8 cellular contexts compared by ENCODE assay signal in genomic region chr2:8229546-8229986, GRCh38.
DNase-seq lines count a peak whose midpoint lies in the region; ATAC-seq and TF ChIP-seq lines count a peak whose summit lies in the region.

No MANE protein-coding gene starts in this region.

- in situ Hi-C loops in Caki2 (cut with HindIII; ENCODE audit: low pct_unique_long_range_greater_than_20kb, low sequenced_read_pairs), result no loop called here

- no peak for TF ChIP-seq CTCF in osteocyte (IDR thresholded peaks at IDR 0.05)
- TF ChIP-seq CTCF in nephron progenitor cell (IDR thresholded peaks at IDR 0.05), result no peak

- peak overlapping the region; percentile 6 to 64 for H3K27ac Mint-ChIP-seq in effector memory CD8-positive, alpha-beta T cell
- H3K27ac Mint-ChIP-seq in osteocyte (ENCODE audit: unreplicated experiment) (no peak overlapping the region), nephron progenitor cell (no peak overlapping the region)

- ATAC-seq in GM21367 (IDR thresholded peaks at IDR 0.05; ENCODE audit: unreplicated experiment) (peak; percentile 90), HG03571 (IDR thresholded peaks at IDR 0.05; ENCODE audit: unreplicated experiment) (peak; percentile 78)
- ATAC-seq in effector memory CD8-positive, alpha-beta T cell (replicated peaks), result peak; percentile 98

- no peaks in the 10 kb centered on the region for H3K9me3 Mint-ChIP-seq in effector memory CD8-positive, alpha-beta T cell
- no peaks in the 10 kb centered on the region for H3K9me3 Mint-ChIP-seq in osteocyte (ENCODE audit: unreplicated experiment)
- no peaks in the 10 kb centered on the region for H3K9me3 Mint-ChIP-seq in nephron progenitor cell

- peak overlapping the region; percentile 7 to 32 for H3K4me3 Mint-ChIP-seq in effector memory CD8-positive, alpha-beta T cell
- H3K4me3 Mint-ChIP-seq in osteocyte (ENCODE audit: unreplicated experiment) (no peak overlapping the region), nephron progenitor cell (no peak overlapping the region)

- no peaks in the 10 kb centered on the region for H3K27me3 Mint-ChIP-seq in effector memory CD8-positive, alpha-beta T cell
- H3K27me3 Mint-ChIP-seq in osteocyte (ENCODE audit: unreplicated experiment) (peaks cover 2% of the 10 kb centered on the region), nephron progenitor cell (ENCODE audit: low read depth, poor library complexity) (peaks cover 10% of the 10 kb centered on the region)

- no peaks in the 10 kb centered on the region for H3K36me3 Mint-ChIP-seq in effector memory CD8-positive, alpha-beta T cell (ENCODE audit: insufficient read depth)
- no peaks in the 10 kb centered on the region for H3K36me3 Mint-ChIP-seq in osteocyte (ENCODE audit: unreplicated experiment)
- H3K36me3 Mint-ChIP-seq in nephron progenitor cell (ENCODE audit: low read depth), result no peaks in the 10 kb centered on the region

- DNase-seq in Caki2 (ENCODE audit: low read depth), result peak; percentile 46
- peak; percentile 18 for DNase-seq in T1000 (lab: John Stamatoyannopoulos, UW)
- DNase-seq in effector memory CD8-positive, alpha-beta T cell, result peak; percentile 21 to 26 (median 24)
- peak; percentile 73 for DNase-seq in osteocyte (ENCODE audit: extremely low spot score, unreplicated experiment)
- no peak for DNase-seq in islet precursor cell
- DNase-seq in nephron progenitor cell, result no peak

- H3K4me1 Mint-ChIP-seq in effector memory CD8-positive, alpha-beta T cell (ENCODE audit: low read depth in 2 of 2), result peaks cover 10 to 11% of the 10 kb centered on the region in 2 donors
- H3K4me1 Mint-ChIP-seq in osteocyte (ENCODE audit: unreplicated experiment) (peaks cover 6% of the 10 kb centered on the region), nephron progenitor cell (peaks cover 6% of the 10 kb centered on the region)

Comparison
In these comparisons a context has a peak if more than half of its experiments do, and no peak if none do; other contexts are left out.
1. DNase-seq: peak in Caki2 (single experiment), T1000 (single experiment), effector memory CD8-positive, alpha-beta T cell (3 of 3) and osteocyte (single experiment); none in islet precursor cell (single experiment) and nephron progenitor cell (single experiment).
2. H3K27ac Mint-ChIP-seq: peak in effector memory CD8-positive, alpha-beta T cell (2 of 2); none in osteocyte (single experiment) and nephron progenitor cell (single experiment).
3. H3K4me3 Mint-ChIP-seq: peak in effector memory CD8-positive, alpha-beta T cell (2 of 2); none in osteocyte (single experiment) and nephron progenitor cell (single experiment).
4. Peak in every context shown above with its lines, with median percentiles within 50 percentile points of each other: ATAC-seq.